Comparison of ENCODE assay signal across 25 cellular contexts in genomic region chr13:33022986-33023385, GRCh38. TPM values are rescaled to one million over a fixed set of nuclear protein-coding genes. Genes with fewer than 3 reads are reported as not detected.
"Had no signal": no experiment of that assay in that cellular context is flagged by ENCODE, and none has a peak within 500 bp of the region (broad histone marks: within the 10 kb centered on the region; RNA-seq: fewer than 3 reads in every experiment).

No MANE protein-coding gene starts in this region.

- H3K36me3 ChIP-seq: colonic mucosa, esophagus squamous epithelium, gastroesophageal sphincter, heart right ventricle, left lung, lower lobe of right lung had no signal

- H3K9me3 ChIP-seq: colonic mucosa, esophagus squamous epithelium, gastroesophageal sphincter, heart right ventricle, left lung, lower lobe of right lung, mucosa of descending colon had no signal

- DNase-seq: colonic mucosa; cortex of kidney; effector CD8-positive, alpha-beta T cell; effector memory CD8-positive, alpha-beta T cell; endodermal cell; erythroblast; esophagus squamous epithelium; foreskin fibroblast; foreskin melanocyte; glutamatergic neuron; head of caudate nucleus; heart right ventricle; hippocampal formation; left cardiac atrium; left lung; left ventricle myocardium superior; lower lobe of right lung; mesenchymal stem cell; mucosa of descending colon; naive B cell had no signal

- ATAC-seq: effector memory CD8-positive, alpha-beta T cell; esophagus mucosa; gastroesophageal sphincter; heart right ventricle; left cardiac atrium; left lung; left ventricle myocardium superior; lower lobe of right lung; mucosa of descending colon had no signal

- H3K27me3 ChIP-seq: colonic mucosa, gastroesophageal sphincter, heart right ventricle had no signal

- H3K4me3 ChIP-seq: colonic mucosa, esophagus squamous epithelium, gastroesophageal sphincter, heart right ventricle, left lung, lower lobe of right lung, mucosa of descending colon had no signal

- H3K27ac ChIP-seq: colonic mucosa, epithelial cell of prostate, esophagus squamous epithelium, gastroesophageal sphincter, heart right ventricle, left lung, lower lobe of right lung had no signal

- H3K4me1 ChIP-seq: colonic mucosa, esophagus squamous epithelium, left lung, lower lobe of right lung had no signal

RNA-seq across cellular contexts. Expression of gene KL, which starts 6.8 kb away (rescaled TPM):
- total RNA-seq: myocyte had no signal
- polyA plus RNA-seq: keratinocyte had no signal
